ENCODE assay signal across 9 cellular contexts in the genomic region with DNA sequence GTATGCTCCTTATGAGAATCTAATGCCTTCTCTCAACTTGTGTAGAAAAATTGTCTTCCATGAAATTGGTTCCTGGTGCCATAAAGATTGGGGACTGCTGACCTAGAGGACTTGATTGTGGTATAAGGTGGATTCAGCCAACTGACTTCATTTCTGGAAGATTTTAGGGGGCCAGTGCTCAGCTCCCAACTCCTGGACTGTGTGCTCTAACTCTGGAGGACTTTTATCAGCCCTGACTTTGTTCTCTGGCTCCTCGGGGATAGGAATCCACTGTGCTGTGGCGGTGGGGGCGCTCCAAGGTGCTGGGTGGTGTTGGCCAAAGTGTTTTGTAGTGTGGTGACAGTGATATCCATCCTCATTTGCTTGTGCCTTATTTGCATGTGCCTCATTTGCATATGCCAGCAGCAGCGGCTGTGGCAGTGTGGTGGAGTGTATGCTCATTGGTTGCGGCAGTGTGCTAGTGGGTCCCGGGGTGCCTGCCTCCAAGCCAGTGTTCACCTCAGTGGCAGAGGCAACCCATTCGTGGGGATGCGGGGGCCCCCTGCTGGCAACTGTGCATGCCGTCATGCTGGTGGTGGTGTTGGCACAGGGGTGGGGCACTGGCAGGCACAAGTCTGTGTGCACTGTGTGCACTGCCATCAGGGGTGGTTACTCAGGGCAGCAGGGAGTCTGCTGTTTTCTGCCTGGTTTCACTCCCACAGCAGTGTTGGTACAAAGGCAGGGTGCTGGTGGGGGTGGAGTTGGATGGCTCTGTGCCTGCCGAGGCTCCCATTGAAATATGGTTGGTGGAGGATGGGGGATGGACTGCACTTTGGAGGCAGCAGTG. TPM values are rescaled to one million over a fixed set of nuclear protein-coding genes. Genes with fewer than 3 reads are reported as not detected.
DNase-seq lines count a peak whose midpoint lies in the region; ATAC-seq, FAIRE-seq and TF ChIP-seq lines count a peak whose summit lies in the region.
"Had no signal": no experiment of that assay in that cellular context is flagged by ENCODE, and none has a peak within 500 bp of the region (broad histone marks: within the 10 kb centered on the region; RNA-seq: fewer than 3 reads in every experiment).

No MANE protein-coding gene starts in this region.

- H3K36me3 ChIP-seq in small intestine (ENCODE audit: control insufficient read depth in 2 of 2, insufficient read depth in 2 of 2, low read length in 2 of 2) (no peaks in the 10 kb centered on the region), GM23248 (ENCODE audit: low read depth) (peaks cover 4% of the 10 kb centered on the region; the same call in 1 of the 2 replicates)

- no peak overlapping the region for H3K9ac ChIP-seq in GM23248

- ATAC-seq in GM18519 (IDR thresholded peaks at IDR 0.05; ENCODE audit: low FRiP score, unreplicated experiment): no peak
- no peak for ATAC-seq in GM21723 (IDR thresholded peaks at IDR 0.05; ENCODE audit: unreplicated experiment)

- no peak for FAIRE-seq in small intestine (lab: Jason Lieb, UNC)
- FAIRE-seq: A204.1 had no signal

- H4K20me1 ChIP-seq in GM23248 (ENCODE audit: insufficient read depth): peaks cover 24% of the 10 kb centered on the region

- WGBS in small intestine, 3 donors: 89 to 93% (median 90%) methylated on average over 10 of the region's 10 CpGs
- WGBS in GM23248 (ENCODE audit: low coverage in 1 of 2, low lambda C conversion rate in 2 of 2, missing lambda C conversion rate in 2 of 2), 2 experiments: 93 to 94% methylated on average over 10 of the region's 10 CpGs

- no peak overlapping the region for H3K4me2 ChIP-seq in GM23248 (ENCODE audit: unreplicated experiment)

- TF ChIP-seq CTCF in fibroblast of villous mesenchyme (IDR thresholded peaks at IDR 0.05; ENCODE audit: insufficient read depth, low read depth, low read length): peak; percentile 39

- DNase-seq in DMS 273 (lab: John Stamatoyannopoulos, UW; ENCODE audit: unreplicated experiment) (peak; percentile 29), DMS 273 treated with DMSO at 0.1 percent for 48 hours (lab: John Stamatoyannopoulos, UW) (no peak), SK-MEL-5 (ENCODE audit: low read depth, low spot score) (peak; percentile 83), fibroblast of villous mesenchyme (ENCODE audit: low read depth) (no peak), small intestine (peak; percentile 39), GM23248 (no peak)

- in situ Hi-C loops in SK-MEL-5 (cut with HindIII; ENCODE audit: low pct_unique_long_range_greater_than_20kb, low sequenced_read_pairs): no loop called here
- in situ Hi-C loops in GM23248 (cut with MboI): no loop called here

- H3K27me3 ChIP-seq in small intestine (ENCODE audit: control insufficient read depth in 2 of 2, insufficient read depth in 2 of 2, low read length in 2 of 2): no peaks in the 10 kb centered on the region
- H3K27me3 ChIP-seq in GM23248 (replicated peaks; ENCODE audit: insufficient read depth): no peaks in the 10 kb centered on the region

- H3K4me3 ChIP-seq in fibroblast of villous mesenchyme (ENCODE audit: low read depth, low read length) (no peak overlapping the region), small intestine (ENCODE audit: low read depth in 1 of 2, low read length in 2 of 2) (no peak overlapping the region), GM23248 (no peak overlapping the region)

- H3K4me1 ChIP-seq in small intestine (ENCODE audit: control insufficient read depth in 2 of 2, insufficient read depth in 1 of 2, low read depth in 1 of 2, low read length in 1 of 2): no peaks in the 10 kb centered on the region
- 0 out of 2 replicates have a peak, but pooled peaks cover 20% of the 10 kb centered on the region for H3K4me1 ChIP-seq in GM23248 (ENCODE audit: insufficient read depth)

- H3K9me3 ChIP-seq in small intestine (ENCODE audit: control insufficient read depth, low read depth) (no peaks in the 10 kb centered on the region), GM23248 (ENCODE audit: low read depth) (no peaks in the 10 kb centered on the region)

- H3K27ac ChIP-seq in small intestine (ENCODE audit: low read depth in 1 of 2, low read length in 1 of 2): no peak overlapping the region
- no peak overlapping the region for H3K27ac ChIP-seq in GM23248

- no peaks in the 10 kb centered on the region for H3K9me2 ChIP-seq in GM23248 (ENCODE audit: insufficient read depth)

- H3F3A ChIP-seq in GM23248 (ENCODE audit: insufficient read depth): peaks cover 25% of the 10 kb centered on the region; the same call in 1 of the 2 replicates

- peaks cover 96% of the 10 kb centered on the region for H3K79me2 ChIP-seq in GM23248 (ENCODE audit: insufficient read depth)

- no peak overlapping the region for H2AFZ ChIP-seq in GM23248

RNA-seq across cellular contexts. Expression of gene EHBP1, which starts 19.6 kb away (rescaled TPM):
- total RNA-seq in SK-MEL-5 (2014; rRNA removed; shearing (Covaris generic)): 42.0 and 49.0 TPM in 2 replicates
- polyA plus RNA-seq in SK-MEL-5 (2015; cell fraction: cytosol; rRNA removed): 57.1 and 100 TPM in 2 replicates
- polyA plus RNA-seq in SK-MEL-5 (2015; cell fraction: nucleus; rRNA removed): 62.6 and 80.7 TPM in 2 replicates
- total RNA-seq in fibroblast of villous mesenchyme: 94.4 and 140 TPM in 2 replicates
- polyA plus RNA-seq in small intestine: 10 to 100 TPM; 11.0 to 11.6 (median 11.4) TPM
- total RNA-seq in GM23248 (2014; rRNA removed; shearing (Covaris generic)): 53.0 and 56.8 TPM in 2 replicates
- 36.8 and 41.3 TPM in 2 replicates for polyA plus RNA-seq in GM23248 (2016; fragmentation: Nextera tagmentation; extraction: Ambion mirVana)

Comparison
In these comparisons a context has a peak if more than half of its experiments do, and no peak if none do; other contexts are left out.
1. DNase-seq: peak in DMS 273 (single experiment), SK-MEL-5 (single experiment) and small intestine (single experiment); none in DMS 273 treated with DMSO at 0.1 percent for 48 hours (single experiment), fibroblast of villous mesenchyme (single experiment) and GM23248 (single experiment).